8 cellular contexts compared by ENCODE assay signal in the genomic region with DNA sequence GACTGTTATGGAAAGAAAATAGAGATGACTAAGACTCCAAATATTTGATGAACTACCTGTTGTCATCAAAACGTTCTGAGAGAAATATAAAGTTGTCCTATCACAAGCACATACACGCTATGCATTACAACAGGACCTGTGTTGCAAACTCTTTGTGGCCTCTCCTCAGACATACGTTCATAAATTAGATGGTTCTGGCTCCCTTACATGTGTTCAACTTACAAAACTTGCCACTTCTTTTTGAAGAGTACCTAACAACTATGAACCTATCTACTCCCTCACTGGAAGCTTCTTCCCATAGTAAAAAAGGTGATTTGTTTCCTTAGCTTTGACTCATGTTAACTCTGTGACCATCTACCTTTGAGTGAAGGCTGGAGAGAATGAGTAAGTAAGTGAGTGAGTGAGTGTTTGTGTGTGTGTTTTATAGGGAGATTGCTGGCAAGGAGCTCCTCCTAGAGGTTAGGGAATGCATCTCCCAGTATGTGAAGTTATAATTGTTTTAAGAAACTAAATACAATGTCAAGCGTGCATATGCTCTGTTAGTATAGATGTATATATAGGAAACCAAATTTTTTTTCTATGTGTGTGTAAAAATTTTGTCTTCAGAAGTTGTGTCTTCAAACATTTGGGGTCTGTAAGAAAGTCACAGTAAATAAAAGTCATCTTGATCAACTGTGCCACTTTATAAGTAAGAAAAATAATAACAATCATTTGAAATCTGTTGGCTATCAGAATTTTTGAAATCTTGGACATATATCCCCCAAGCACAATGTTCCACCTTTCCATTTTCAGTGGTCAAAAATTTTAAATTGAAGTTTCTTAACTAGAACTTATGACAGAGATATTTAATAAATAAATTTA.
DNase-seq lines count a peak whose midpoint lies in the region; TF ChIP-seq lines count a peak whose summit lies in the region.

No MANE protein-coding gene starts in this region.

- TF ChIP-seq CTCF in astrocyte of the cerebellum (IDR thresholded peaks at IDR 0.05; ENCODE audit: low read depth, low read length, missing control alignments) (peak; percentile 72), suprapubic skin (IDR thresholded peaks at IDR 0.05) (peak; percentile 38 to 41)

- no peak for TF ChIP-seq POLR2A in suprapubic skin (IDR thresholded peaks at IDR 0.05)

- 39% methylated on average over 4 of the region's 4 CpGs for WGBS in suprapubic skin

- no peak overlapping the region for H3K4me3 ChIP-seq in astrocyte of the cerebellum (ENCODE audit: low read depth, low read length)
- no peak overlapping the region for H3K4me3 ChIP-seq in suprapubic skin

- H3K36me3 ChIP-seq in suprapubic skin, result no peaks in the 10 kb centered on the region

- H3K9me3 ChIP-seq in suprapubic skin, result no peaks in the 10 kb centered on the region

- in situ Hi-C loops in astrocyte of the cerebellum (cut with HindIII; ENCODE audit: low sequenced_read_pairs), result no loop called here

- DNase-seq in NCI-H2107 treated with DMSO at 0.1 percent for 48 hours (lab: John Stamatoyannopoulos, UW; ENCODE audit: unreplicated experiment), result peak; percentile 62
- DNase-seq in NCI-H2107 (lab: John Stamatoyannopoulos, UW), result no peak
- peak; percentile 58 for DNase-seq in HEK293T (ENCODE audit: extremely low spot score)
- DNase-seq in NCI-H226, result peak; percentile 62
- peak; percentile 70 for DNase-seq in astrocyte of the cerebellum (ENCODE audit: low read depth)
- DNase-seq in iPS-NIHi11 (ENCODE audit: low spot score), result peak; percentile 47
- DNase-seq in suprapubic skin (ENCODE audit: low spot score in 2 of 2), result no peak
- no peak for DNase-seq in stimulated activated CD4-positive, alpha-beta T cell treated with anti-CD3 and anti-CD28 coated beads, Interleukin-4, amount 100 ng/mL, for 24 hours

- H3K4me1 ChIP-seq in suprapubic skin, result no peaks in the 10 kb centered on the region

- POLR2A ChIA-PET in HEK293T (lab: Yijun Ruan, JAX), result no interaction called here

- no peak overlapping the region for H3K27ac ChIP-seq in suprapubic skin

- no peak for TF ChIP-seq EP300 in suprapubic skin (IDR thresholded peaks at IDR 0.05)

- H3K27me3 ChIP-seq in suprapubic skin, result no peaks in the 10 kb centered on the region

- CTCF ChIA-PET in HEK293T (lab: Yijun Ruan, JAX), result interaction anchor here (0.6 to 1.2 kb wide), 2 partner anchors 642 to 1552 kb away, joined by 3 read pairs; no protein-coding TSS in a partner anchor

TF ChIP-seq in HEK293T, 16 proteins besides CTCF, POLR2A, EP300 and RAD21:
- TF ChIP-seq CTBP1 (IDR thresholded peaks at IDR 0.05; ENCODE audit: borderline replicate concordance) (0 out of 2 replicates have a peak, but pooled peaks have one; percentile 12), ARNT (IDR thresholded peaks at IDR 0.05) (no peak)
- TF ChIP-seq, protein P1, sequence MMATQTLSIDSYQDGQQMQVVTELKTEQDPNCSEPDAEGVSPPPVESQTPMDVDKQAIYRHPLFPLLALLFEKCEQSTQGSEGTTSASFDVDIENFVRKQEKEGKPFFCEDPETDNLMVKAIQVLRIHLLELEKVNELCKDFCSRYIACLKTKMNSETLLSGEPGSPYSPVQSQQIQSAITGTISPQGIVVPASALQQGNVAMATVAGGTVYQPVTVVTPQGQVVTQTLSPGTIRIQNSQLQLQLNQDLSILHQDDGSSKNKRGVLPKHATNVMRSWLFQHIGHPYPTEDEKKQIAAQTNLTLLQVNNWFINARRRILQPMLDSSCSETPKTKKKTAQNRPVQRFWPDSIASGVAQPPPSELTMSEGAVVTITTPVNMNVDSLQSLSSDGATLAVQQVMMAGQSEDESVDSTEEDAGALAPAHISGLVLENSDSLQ (IDR thresholded peaks at IDR 0.05), result peak; percentile 67

Comparison
In these comparisons a context has a peak if more than half of its experiments do, and no peak if none do; other contexts are left out.
1. DNase-seq: peak in NCI-H2107 treated with DMSO at 0.1 percent for 48 hours (single experiment), HEK293T (single experiment), NCI-H226 (single experiment), astrocyte of the cerebellum (single experiment) and iPS-NIHi11 (single experiment); none in NCI-H2107 (single experiment), suprapubic skin (0 of 2) and stimulated activated CD4-positive, alpha-beta T cell treated with anti-CD3 and anti-CD28 coated beads, Interleukin-4, amount 100 ng/mL, for 24 hours (single experiment).